ENCODE assay signal across 10 cellular contexts in genomic region chr6:170222498-170223471, GRCh38.
DNase-seq lines count a peak whose midpoint lies in the region; ATAC-seq, FAIRE-seq and TF ChIP-seq lines count a peak whose summit lies in the region.
"Had no signal": no experiment of that assay in that cellular context is flagged by ENCODE, and none has a peak within 500 bp of the region (broad histone marks: within the 10 kb centered on the region; RNA-seq: fewer than 3 reads in every experiment).

No MANE protein-coding gene starts in this region.

- intact Hi-C loops in HepG2 (cut with micrococcal nuclease; ENCODE audit: unreplicated experiment) = no loop called here

- FAIRE-seq in HepG2 (lab: Jason Lieb, UNC) = no peak

- H3K4me3 ChIP-seq in BLaER1 (no peak overlapping the region), NB4 (ENCODE audit: low read depth, low read length) (peak overlapping the region; percentile 43), HepG2 (replicated peaks in 1 of 3; ENCODE audit: insufficient read depth in 1 of 3, low read depth in 2 of 3, low read length in 3 of 3) (no peak overlapping the region), BE2C (ENCODE audit: low read depth, low read length) (no peak overlapping the region)
- H3K4me3 ChIP-seq: stomach had no signal

- CTCF ChIA-PET in HepG2 (lab: Yijun Ruan, JAX; ENCODE audit: low intra/inter-chr PET ratio, low total read pairs) = no interaction called here

- TF ChIP-seq CTCF in NB4 (IDR thresholded peaks at IDR 0.05; ENCODE audit: low read depth, low read length) (no peak), HepG2 (CRISPR knock-in tag; IDR thresholded peaks at IDR 0.05) (no peak), BE2C (IDR thresholded peaks at IDR 0.05; ENCODE audit: low read depth, low read length) (no peak)

- no peaks in the 10 kb centered on the region for H3K79me2 ChIP-seq in HepG2 (ENCODE audit: insufficient read depth, low read length)

- DNase-seq in NB4 (ENCODE audit: low read depth) = peak; percentile 95
- peak; percentile 49 for DNase-seq in SHP77 treated with DMSO at 0.1 percent for 48 hours (lab: John Stamatoyannopoulos, UW)
- no peak for DNase-seq in HepG2 (ENCODE audit: low spot score)
- DNase-seq in BE2C = no peak
- no peak for DNase-seq in stimulated activated naive CD4-positive, alpha-beta T cell (lab: John Stamatoyannopoulos, UW)
- DNase-seq: dermis blood vessel endothelial cell had no signal

- H3K9me3 ChIP-seq in BLaER1 (no peaks in the 10 kb centered on the region), HepG2 (ENCODE audit: low read length) (no peaks in the 10 kb centered on the region), BE2C (no peaks in the 10 kb centered on the region)
- H3K9me3 ChIP-seq: stomach had no signal

- H3K27me3 ChIP-seq in BLaER1 (peaks cover 15% of the 10 kb centered on the region; the same call in 1 of the 2 replicates), HepG2 (ENCODE audit: control insufficient read depth in 1 of 2, insufficient read depth in 2 of 2, low read length in 2 of 2) (peaks cover 13 to 63% of the 10 kb centered on the region in 2 experiments; a peak in 3 of 5 replicates), BE2C (no peaks in the 10 kb centered on the region)
- H3K27me3 ChIP-seq: stomach had no signal

- POLR2A ChIA-PET in HepG2 (lab: Yijun Ruan, JAX) = no interaction called here

- TF ChIP-seq POLR2A in NB4 (IDR thresholded peaks at IDR 0.05; ENCODE audit: extremely low read depth, insufficient read length) (no peak), HepG2 (IDR thresholded peaks at IDR 0.05; ENCODE audit: insufficient read depth in 1 of 2, low read depth in 2 of 2, low read length in 2 of 2) (no peak)

- H3K9ac ChIP-seq in BLaER1 = no peak overlapping the region
- no peak overlapping the region for H3K9ac ChIP-seq in HepG2 (ENCODE audit: insufficient read depth, low read depth, low read length)

- BruUV-seq in HepG2 (replicated peaks; lab: Mats Ljungman, UMichigan) = no TSS peak

- H3K27ac ChIP-seq in BLaER1 = no peak overlapping the region
- no peak overlapping the region for H3K27ac ChIP-seq in HepG2 (ENCODE audit: extremely low read length, insufficient read depth, low read length)
- H3K27ac ChIP-seq: stomach had no signal

- in situ Hi-C loops in HepG2 (cut with HindIII; ENCODE audit: extremely low pct_ligation_motif_present, low pct_unique_long_range_greater_than_20kb) = no loop called here

- no peak for TF ChIP-seq RAD21 in HepG2 (CRISPR knock-in tag; IDR thresholded peaks at IDR 0.05)

- TF ChIP-seq EP300 in HepG2 (IDR thresholded peaks at IDR 0.05; ENCODE audit: low read depth in 2 of 2, low read length in 2 of 2) = no peak
- TF ChIP-seq EP300 in HepG2 (CRISPR knock-in tag; IDR thresholded peaks at IDR 0.05; ENCODE audit: borderline replicate concordance) = no peak

- H3K4me1 ChIP-seq in BLaER1 = peaks cover 32% of the 10 kb centered on the region
- H3K4me1 ChIP-seq in HepG2 (ENCODE audit: insufficient read depth, low read length) = no peaks in the 10 kb centered on the region
- H3K4me1 ChIP-seq in BE2C = no peaks in the 10 kb centered on the region; the same call in 1 of the 2 replicates

- no peak overlapping the region for H2AFZ ChIP-seq in HepG2 (ENCODE audit: low read length)

- H4K20me1 ChIP-seq in BLaER1 = no peaks in the 10 kb centered on the region
- no peaks in the 10 kb centered on the region for H4K20me1 ChIP-seq in HepG2 (ENCODE audit: insufficient read depth, low read length)

- H3K36me3 ChIP-seq in BLaER1 (no peaks in the 10 kb centered on the region), HepG2 (replicated peaks in 1 of 2; ENCODE audit: control insufficient read depth in 1 of 2, insufficient read depth in 2 of 2, low read length in 2 of 2) (no peaks in the 10 kb centered on the region), BE2C (no peaks in the 10 kb centered on the region)
- H3K36me3 ChIP-seq: stomach had no signal

- peak overlapping the region; percentile 74 for H3K4me2 ChIP-seq in BLaER1
- no peak overlapping the region for H3K4me2 ChIP-seq in HepG2 (ENCODE audit: low read depth, low read length)

- WGBS in HepG2 (ENCODE audit: low lambda C conversion rate) = 40% methylated on average over 20 of the region's 32 CpGs

- ATAC-seq in HepG2 (no peak), GM19463 (IDR thresholded peaks at IDR 0.05; ENCODE audit: unreplicated experiment) (no peak), GM19467 (IDR thresholded peaks at IDR 0.05; ENCODE audit: unreplicated experiment) (no peak)

TF ChIP-seq in HepG2, 621 proteins besides CTCF, POLR2A, EP300 and RAD21:
- TF ChIP-seq GABPA (IDR thresholded peaks at IDR 0.05; ENCODE audit: low read depth, low read length) (no peak), GABPA (CRISPR knock-in tag; IDR thresholded peaks at IDR 0.05; ENCODE audit: low read depth) (no peak), CEBPB (IDR thresholded peaks at IDR 0.05; ENCODE audit: borderline replicate concordance, low read depth, low read length) (peak; percentile 68), NR2F2 (IDR thresholded peaks at IDR 0.05; ENCODE audit: borderline replicate concordance, low read depth) (no peak), ZNF431 (CRISPR knock-in tag; IDR thresholded peaks at IDR 0.05; ENCODE audit: borderline replicate concordance, low read depth) (no peak), ZNF782 (CRISPR knock-in tag; IDR thresholded peaks at IDR 0.05; ENCODE audit: borderline replicate concordance) (no peak), ZBTB38 (CRISPR knock-in tag; IDR thresholded peaks at IDR 0.05) (no peak)

Comparison
In these comparisons a context has a peak if more than half of its experiments do, and no peak if none do; other contexts are left out.
1. DNase-seq: peak in NB4 (single experiment) and SHP77 treated with DMSO at 0.1 percent for 48 hours (single experiment); none in HepG2 (single experiment), BE2C (single experiment) and stimulated activated naive CD4-positive, alpha-beta T cell (0 of 6).